10 cellular contexts compared by ENCODE assay signal in genomic region chr12:106582661-106583577, GRCh38. TPM values are rescaled to one million over a fixed set of nuclear protein-coding genes. Genes with fewer than 3 reads are reported as not detected.
DNase-seq lines count a peak whose midpoint lies in the region; ATAC-seq, FAIRE-seq and TF ChIP-seq lines count a peak whose summit lies in the region.
"Had no signal": no experiment of that assay in that cellular context is flagged by ENCODE, and none has a peak within 500 bp of the region (broad histone marks: within the 10 kb centered on the region; RNA-seq: fewer than 3 reads in every experiment).

RFX4 (plus strand) TSS chr12:106583004; CDS start chr12:106583321, 317 bp downstream.

- CTCF ChIA-PET in naive thymus-derived CD4-positive, alpha-beta T cell (lab: Charles Lee): no interaction called here

- H3K27me3 ChIP-seq in HUES6 (ENCODE audit: control insufficient read depth, insufficient read depth, low read length) (peaks cover 97% of the 10 kb centered on the region), body of pancreas (peaks cover 0 to 30% of the 10 kb centered on the region in 2 donors)
- peaks cover 0 to 9% of the 10 kb centered on the region in 2 donors for H3K27me3 ChIP-seq in naive thymus-derived CD4-positive, alpha-beta T cell (ENCODE audit: control insufficient read depth in 2 of 2, insufficient read depth in 2 of 2, low read length in 2 of 2)

- H3K36me3 Mint-ChIP-seq in naive thymus-derived CD4-positive, alpha-beta T cell: no peaks in the 10 kb centered on the region

- peaks cover 72 to 86% (median 78%) of the 10 kb centered on the region in 5 donors for H3K27me3 Mint-ChIP-seq in naive thymus-derived CD4-positive, alpha-beta T cell

- no peaks in the 10 kb centered on the region for H3K9me3 ChIP-seq in HUES6 (ENCODE audit: control insufficient read depth, insufficient read depth, low read depth, low read length)
- no peaks in the 10 kb centered on the region for H3K9me3 ChIP-seq in naive thymus-derived CD4-positive, alpha-beta T cell (ENCODE audit: control insufficient read depth in 2 of 3, low read length in 3 of 3)
- no peaks in the 10 kb centered on the region for H3K9me3 ChIP-seq in body of pancreas
- H3K9me3 ChIP-seq: neutrophil had no signal

- peaks cover 12 to 43% (median 34%) of the 10 kb centered on the region in 7 donors for H3K4me1 Mint-ChIP-seq in naive thymus-derived CD4-positive, alpha-beta T cell

- H3K4me3 Mint-ChIP-seq in naive thymus-derived CD4-positive, alpha-beta T cell: peak within 1 kb of the TSS; percentile 53 to 89 (median 76)

- H3K9ac ChIP-seq in HUES6 (ENCODE audit: low read length): no peak within 1 kb of the TSS

- FAIRE-seq in GM19239 (lab: Jason Lieb, UNC): no peak

- no peak for ATAC-seq in naive thymus-derived CD4-positive, alpha-beta T cell
- ATAC-seq in body of pancreas: no peak

- DNase-seq in Ammon's horn (ENCODE audit: low spot score) (peak; percentile 72), GM19239 (ENCODE audit: insufficient read length, low spot score) (no peak), body of pancreas (no peak), glomerular visceral epithelial cell (ENCODE audit: extremely low spot score) (no peak)
- no peak for DNase-seq in naive thymus-derived CD4-positive, alpha-beta T cell
- no peak for DNase-seq in stimulated activated CD4-positive, alpha-beta T cell treated with anti-CD3 and anti-CD28 coated beads, Interleukin-15, amount 100 ng/mL, for 24 hours

- POLR2A ChIA-PET in naive thymus-derived CD4-positive, alpha-beta T cell (lab: Charles Lee): no interaction called here

- 3% methylated on average over 34 to 35 of the region's 35 CpGs for WGBS in body of pancreas, 2 donors

- peak within 1 kb of the TSS; percentile 85 for H3K4me3 ChIP-seq in HUES6 (ENCODE audit: low read depth, low read length)
- H3K4me3 ChIP-seq in naive thymus-derived CD4-positive, alpha-beta T cell (ENCODE audit: low read length): peak within 1 kb of the TSS; percentile 24
- H3K4me3 ChIP-seq in body of pancreas: no peak within 1 kb of the TSS

- H3K36me3 ChIP-seq in HUES6 (ENCODE audit: control insufficient read depth, insufficient read depth, low read length) (no peaks in the 10 kb centered on the region), body of pancreas (replicated peaks in 1 of 2; ENCODE audit: insufficient read depth in 1 of 2, low read depth in 2 of 2) (no peaks in the 10 kb centered on the region)
- no peaks in the 10 kb centered on the region for H3K36me3 ChIP-seq in naive thymus-derived CD4-positive, alpha-beta T cell (ENCODE audit: control insufficient read depth in 2 of 3, insufficient read depth in 3 of 3, low read length in 3 of 3)
- H3K36me3 ChIP-seq: neutrophil had no signal

- H3K27ac Mint-ChIP-seq in naive thymus-derived CD4-positive, alpha-beta T cell: peak within 1 kb of the TSS in 1 of 9 donors; percentile 77

- no peaks in the 10 kb centered on the region for H3K9me3 Mint-ChIP-seq in naive thymus-derived CD4-positive, alpha-beta T cell

- intact Hi-C loops in naive thymus-derived CD4-positive, alpha-beta T cell (cut with micrococcal nuclease): no loop called here
- intact Hi-C loops in body of pancreas (cut with DNase I): no loop called here

- peaks cover 39% of the 10 kb centered on the region for H3K4me1 ChIP-seq in HUES6 (ENCODE audit: control insufficient read depth, insufficient read depth, low read length)
- no peaks in the 10 kb centered on the region for H3K4me1 ChIP-seq in naive thymus-derived CD4-positive, alpha-beta T cell (ENCODE audit: control insufficient read depth in 2 of 2, insufficient read depth in 2 of 2, low read length in 2 of 2)
- H3K4me1 ChIP-seq in body of pancreas: peaks cover 53% of the 10 kb centered on the region

- TF ChIP-seq POLR2A in body of pancreas (IDR thresholded peaks at IDR 0.05): no peak

- no peak for TF ChIP-seq CTCF in body of pancreas (IDR thresholded peaks at IDR 0.05)

- H3K27ac ChIP-seq in HUES6 (ENCODE audit: low read depth, low read length) (no peak within 1 kb of the TSS), cingulate gyrus (ENCODE audit: low read depth, low read length) (peak within 1 kb of the TSS; percentile 65), body of pancreas (no peak within 1 kb of the TSS)
- H3K27ac ChIP-seq in naive thymus-derived CD4-positive, alpha-beta T cell (ENCODE audit: low read depth, low read length): no peak within 1 kb of the TSS
- H3K27ac ChIP-seq: neutrophil had no signal

RNA-seq across cellular contexts. Expression of gene RFX4, which starts in this region (rescaled TPM):
- total RNA-seq in naive thymus-derived CD4-positive, alpha-beta T cell: not detected
- polyA plus RNA-seq in naive thymus-derived CD4-positive, alpha-beta T cell: not detected
- not detected for total RNA-seq in body of pancreas
- total RNA-seq: T-helper 1 cell treated with Interleukin-12 subunit alpha and Interleukin-12 subunit beta and Interleukin-4 antibody, amounts not matched to agents 30 ng/mL and 1 ng/mL, for 36 hours had no signal

Comparison
In these comparisons a context has a peak if more than half of its experiments do, and no peak if none do; other contexts are left out.
1. H3K4me3 ChIP-seq: peak in HUES6 (single experiment) and naive thymus-derived CD4-positive, alpha-beta T cell (single experiment); none in body of pancreas (0 of 2).